ENCODE assay signal across 1 cellular context in genomic region chr9:125425901-125426515, GRCh38.
TF ChIP-seq lines count a peak whose summit lies in the region.

No MANE protein-coding gene starts in this region.

TF ChIP-seq in K562, 482 proteins besides CTCF, POLR2A, EP300 and RAD21 (continued from another document):
- TF ChIP-seq ZBTB11 (CRISPR knock-in tag; IDR thresholded peaks at IDR 0.05) (0 out of 6 replicates have a peak, but pooled peaks of 1 of the 3 experiments have one; percentile 44), ZNF639 (CRISPR knock-in tag; conservative IDR thresholded peaks at IDR 0.05 in 1 of 2, IDR thresholded peaks at IDR 0.05 in 1 of 2) (peak in 1 of 2 experiments; percentile 48; a peak in 1 of 4 replicates), CREB3 (tag; conservative IDR thresholded peaks at IDR 0.05; ENCODE audit: low read depth) (peak; percentile 52; the same call in 1 of the 2 replicates), SMAD4 (CRISPR knock-in tag; conservative IDR thresholded peaks at IDR 0.05) (peak; percentile 54), DIDO1 (tag; IDR thresholded peaks at IDR 0.05; ENCODE audit: low read depth) (no peak), ZNF212 (CRISPR knock-in tag; IDR thresholded peaks at IDR 0.05) (no peak), ZNF395 (CRISPR knock-in tag; IDR thresholded peaks at IDR 0.05) (peak; percentile 81; the same call in 1 of the 2 replicates), ADNP (tag; IDR thresholded peaks at IDR 0.05) (no peak), CREBBP (IDR thresholded peaks at IDR 0.05; ENCODE audit: low read depth, low read length) (no peak), TSHZ1 (CRISPR knock-in tag; IDR thresholded peaks at IDR 0.05) (no peak), ZBTB8A (IDR thresholded peaks at IDR 0.05; ENCODE audit: partially characterized antibody) (no peak), POLR2AphosphoS2 (IDR thresholded peaks at IDR 0.05; ENCODE audit: low read length) (no peak), ZNF77 (CRISPR knock-in tag; IDR thresholded peaks at IDR 0.05) (no peak), HMGN3 (IDR thresholded peaks at IDR 0.05; ENCODE audit: borderline replicate concordance, extremely low read depth, insufficient read length, low read depth, low read length) (no peak), SFPQ (IDR thresholded peaks at IDR 0.05; ENCODE audit: low read depth, low read length) (no peak), HNRNPK (IDR thresholded peaks at IDR 0.05; ENCODE audit: low read depth, low read length, poor library complexity, severe bottlenecking) (no peak), ZNF584 (CRISPR knock-in tag; IDR thresholded peaks at IDR 0.05; ENCODE audit: low read depth) (0 out of 2 replicates have a peak, but pooled peaks have one; percentile 42), RBM14 (IDR thresholded peaks at IDR 0.05; ENCODE audit: borderline replicate concordance, insufficient read depth, low read depth, low read length) (no peak), ZNF699 (CRISPR knock-in tag; IDR thresholded peaks at IDR 0.05; ENCODE audit: insufficient replicate concordance) (no peak), NCOA2 (IDR thresholded peaks at IDR 0.05; ENCODE audit: partially characterized antibody in 2 of 2) (no peak), PTTG1 (tag; IDR thresholded peaks at IDR 0.05; ENCODE audit: low read depth) (peak; percentile 65; the same call in 1 of the 2 replicates), MAX (CRISPR knock-in tag; IDR thresholded peaks at IDR 0.05) (peak; percentile 44; the same call in 1 of the 2 replicates), ETS1 (conservative IDR thresholded peaks at IDR 0.05; ENCODE audit: control insufficient read depth, low read depth, low read length) (no peak), ZNF175 (CRISPR knock-in tag; IDR thresholded peaks at IDR 0.05; ENCODE audit: low read depth) (peak; percentile 62; the same call in 1 of the 2 replicates), ZC3H11A (IDR thresholded peaks at IDR 0.05; ENCODE audit: low read depth, low read length) (no peak), MTF1 (CRISPR knock-in tag; IDR thresholded peaks at IDR 0.05; ENCODE audit: borderline replicate concordance) (no peak), ID3 (CRISPR knock-in tag; IDR thresholded peaks at IDR 0.05) (no peak), ID3 (tag; IDR thresholded peaks at IDR 0.05) (peak; percentile 95), EHMT2 (IDR thresholded peaks at IDR 0.05) (peak; percentile 77), DMBX1 (CRISPR knock-in tag; IDR thresholded peaks at IDR 0.05; ENCODE audit: borderline replicate concordance) (peak; percentile 79; the same call in 1 of the 2 replicates), ZNF561 (CRISPR knock-in tag; conservative IDR thresholded peaks at IDR 0.05) (no peak), ZNF174 (CRISPR knock-in tag; IDR thresholded peaks at IDR 0.05) (no peak), CBX3 (IDR thresholded peaks at IDR 0.05; ENCODE audit: borderline replicate concordance in 1 of 2, low read length in 2 of 2) (0 out of 3 replicates have a peak, but pooled peaks of 1 of the 2 experiments have one; percentile 32), TAF15 (IDR thresholded peaks at IDR 0.05; ENCODE audit: low read depth, low read length) (no peak), ZNF143 (CRISPR knock-in tag; IDR thresholded peaks at IDR 0.05) (peak; percentile 55; the same call in 1 of the 2 replicates), ZNF436 (CRISPR knock-in tag; IDR thresholded peaks at IDR 0.05) (no peak), ZSCAN29 (IDR thresholded peaks at IDR 0.05) (no peak), ZNF589 (CRISPR knock-in tag; IDR thresholded peaks at IDR 0.05; ENCODE audit: low read depth) (no peak), ZFP36 (IDR thresholded peaks at IDR 0.05; ENCODE audit: low read depth, low read length, partially characterized antibody) (no peak), RBM15 (IDR thresholded peaks at IDR 0.05; ENCODE audit: insufficient read depth, low read length) (no peak), NR4A1 (CRISPR knock-in tag; IDR thresholded peaks at IDR 0.05) (no peak), NR4A1 (tag; IDR thresholded peaks at IDR 0.05) (peak; percentile 55; the same call in 1 of the 2 replicates)
